ENCODE assay signal across 1 cellular context in genomic region chr15:38721549-38721948, GRCh38.
TF ChIP-seq lines count a peak whose summit lies in the region.

No MANE protein-coding gene starts in this region.

TF ChIP-seq in IMR-90, 13 proteins besides CTCF, POLR2A, EP300 and RAD21:
- TF ChIP-seq NFE2L2 (IDR thresholded peaks at IDR 0.05; ENCODE audit: low read depth, low read length) = no peak
- no peak for TF ChIP-seq USF2 (IDR thresholded peaks at IDR 0.05; ENCODE audit: low read depth, low read length)
- TF ChIP-seq MAZ (IDR thresholded peaks at IDR 0.05; ENCODE audit: borderline replicate concordance, low read depth, low read length) = no peak
- TF ChIP-seq CEBPB (IDR thresholded peaks at IDR 0.05; ENCODE audit: low read depth, low read length) = no peak
- no peak for TF ChIP-seq ELK1 (IDR thresholded peaks at IDR 0.05; ENCODE audit: borderline replicate concordance, low read depth, low read length)
- no peak for TF ChIP-seq BHLHE40 (IDR thresholded peaks at IDR 0.05; ENCODE audit: low read depth, low read length)
- no peak for TF ChIP-seq MAFK (IDR thresholded peaks at IDR 0.05; ENCODE audit: low read depth, low read length)
- TF ChIP-seq RCOR1 (IDR thresholded peaks at IDR 0.05; ENCODE audit: insufficient replicate concordance, low read length) = no peak
